18 cellular contexts compared by ENCODE assay signal in the genomic region with DNA sequence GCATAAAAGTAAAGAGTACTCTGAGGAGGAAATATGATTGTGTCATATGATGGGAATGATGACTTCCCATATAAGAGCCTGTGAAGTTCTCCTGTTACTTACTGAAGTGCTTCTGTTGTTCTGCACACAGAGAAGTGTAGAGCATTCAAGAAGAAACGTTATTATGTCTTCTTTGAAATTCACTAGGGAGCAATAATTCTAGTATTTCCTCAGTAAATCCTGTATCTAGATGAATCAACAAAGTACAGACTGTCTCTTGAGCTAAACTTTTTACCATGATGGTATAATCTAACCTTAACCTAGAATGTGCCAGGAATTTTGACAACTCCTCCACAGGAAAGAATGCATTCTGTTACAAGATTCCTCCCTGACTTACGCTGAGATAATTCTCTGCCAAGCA. TPM values are rescaled to one million over a fixed set of nuclear protein-coding genes. Genes with fewer than 3 reads are reported as not detected.
DNase-seq lines count a peak whose midpoint lies in the region; ATAC-seq and TF ChIP-seq lines count a peak whose summit lies in the region.
"Had no signal": no experiment of that assay in that cellular context is flagged by ENCODE, and none has a peak within 500 bp of the region (broad histone marks: within the 10 kb centered on the region; RNA-seq: fewer than 3 reads in every experiment).

No MANE protein-coding gene starts in this region.

- no peaks in the 10 kb centered on the region for H3K27me3 ChIP-seq in left lung
- H3K27me3 ChIP-seq in adrenal gland: no peaks in the 10 kb centered on the region
- no peaks in the 10 kb centered on the region for H3K27me3 ChIP-seq in upper lobe of left lung
- H3K27me3 ChIP-seq: BLaER1 had no signal

- H3K27ac ChIP-seq in left lung (no peak overlapping the region), adrenal gland (no peak overlapping the region), upper lobe of left lung (no peak overlapping the region)
- H3K27ac ChIP-seq: BLaER1 had no signal

- H3K4me1 ChIP-seq in left lung (no peaks in the 10 kb centered on the region), adrenal gland (replicated peaks in 1 of 2) (no peaks in the 10 kb centered on the region), upper lobe of left lung (no peaks in the 10 kb centered on the region)
- H3K4me1 ChIP-seq: BLaER1 had no signal

- no peak for ATAC-seq in left lung
- no peak for ATAC-seq in upper lobe of left lung (ENCODE audit: low FRiP score in 2 of 2)
- ATAC-seq: HepG2 had no signal

- H3K36me3 ChIP-seq in left lung: no peaks in the 10 kb centered on the region
- H3K36me3 ChIP-seq in adrenal gland (replicated peaks in 1 of 2): no peaks in the 10 kb centered on the region
- no peaks in the 10 kb centered on the region for H3K36me3 ChIP-seq in upper lobe of left lung
- H3K36me3 ChIP-seq: BLaER1 had no signal

- DNase-seq in NCI-H226 (peak; percentile 84), cardiac fibroblast (ENCODE audit: low read depth in 2 of 2) (peak; percentile 2 to 17), kidney glomerular epithelial cell (lab: John Stamatoyannopoulos, UW) (peak; percentile 61), skeletal muscle cell (ENCODE audit: low read depth) (peak; percentile 35), left lung (no peak), adrenal gland (no peak), RPMI8226 (no peak), upper lobe of left lung (no peak)
- DNase-seq: 8988T; Calu3; CD4-positive, alpha-beta memory T cell; DMS79 treated with DMSO at 0.1 percent for 48 hours; GF-D8; H9 had no signal

- intact Hi-C loops in left lung (cut with DNase I) (no loop called here), adrenal gland (cut with DNase I) (no loop called here)

- H3K9me3 ChIP-seq in left lung: peaks cover 0 to 2% of the 10 kb centered on the region in 2 donors
- no peaks in the 10 kb centered on the region for H3K9me3 ChIP-seq in adrenal gland (replicated peaks in 1 of 3)
- no peaks in the 10 kb centered on the region for H3K9me3 ChIP-seq in upper lobe of left lung
- H3K9me3 ChIP-seq: BLaER1 had no signal

- no peak for TF ChIP-seq EP300 in upper lobe of left lung (IDR thresholded peaks at IDR 0.05)

- H3K4me3 ChIP-seq in cardiac fibroblast (replicated peaks in 1 of 2; ENCODE audit: low read depth in 2 of 2, low read length in 2 of 2): no peak overlapping the region
- H3K4me3 ChIP-seq in skeletal muscle cell (ENCODE audit: low read depth, low read length): no peak overlapping the region
- H3K4me3 ChIP-seq in left lung: no peak overlapping the region
- no peak overlapping the region for H3K4me3 ChIP-seq in adrenal gland
- no peak overlapping the region for H3K4me3 ChIP-seq in upper lobe of left lung
- H3K4me3 ChIP-seq: BLaER1 had no signal

- TF ChIP-seq CTCF in cardiac fibroblast (IDR thresholded peaks at IDR 0.05; ENCODE audit: low read depth, low read length): no peak
- TF ChIP-seq CTCF in left lung (IDR thresholded peaks at IDR 0.05): no peak
- TF ChIP-seq CTCF in adrenal gland (IDR thresholded peaks at IDR 0.05): no peak
- TF ChIP-seq CTCF in upper lobe of left lung (IDR thresholded peaks at IDR 0.05): no peak

- WGBS in adrenal gland, 4 donors: 20 to 36% (median 35%) methylated on average over 2 of the region's 2 CpGs
- WGBS in upper lobe of left lung, 2 donors: 41 to 51% methylated on average over 2 of the region's 2 CpGs

- TF ChIP-seq POLR2A in adrenal gland (IDR thresholded peaks at IDR 0.05): no peak
- no peak for TF ChIP-seq POLR2A in upper lobe of left lung (IDR thresholded peaks at IDR 0.05)

RNA-seq across cellular contexts. Expression of a gene that starts 18.9 kb away (rescaled TPM):
- total RNA-seq in left lung: 1 to 10 TPM; 5.7 to 6.3 TPM
- 10 to 100 TPM in 5 of 8 donors, 1 to 10 TPM in 3; 8.2 to 14.4 (median 11.7) TPM for total RNA-seq in adrenal gland
- polyA plus RNA-seq in adrenal gland: 1 to 10 TPM; 2.9 to 6.4 (median 4.3) TPM
- 1 to 10 TPM; 3.0 to 7.4 (median 4.2) TPM for total RNA-seq in upper lobe of left lung
- total RNA-seq: A673; CD4-positive, alpha-beta memory T cell; HepG2 had no signal
- polyA plus RNA-seq: CD14-positive monocyte; CD4-positive, alpha-beta memory T cell had no signal

Comparison
In these comparisons a context has a peak if more than half of its experiments do, and no peak if none do; other contexts are left out.
1. DNase-seq: peak in NCI-H226 (single experiment), cardiac fibroblast (2 of 2), kidney glomerular epithelial cell (single experiment) and skeletal muscle cell (single experiment); none in left lung (0 of 2), adrenal gland (0 of 7), RPMI8226 (single experiment) and upper lobe of left lung (0 of 2).